25 cellular contexts compared by ENCODE assay signal in genomic region chr1:177964336-177964735, GRCh38. TPM values are rescaled to one million over a fixed set of nuclear protein-coding genes. Genes with fewer than 3 reads are reported as not detected.
DNase-seq lines count a peak whose midpoint lies in the region; ATAC-seq and TF ChIP-seq lines count a peak whose summit lies in the region.
"Had no signal": no experiment of that assay in that cellular context is flagged by ENCODE, and none has a peak within 500 bp of the region (broad histone marks: within the 10 kb centered on the region; RNA-seq: fewer than 3 reads in every experiment).

No MANE protein-coding gene starts in this region.

- no peaks in the 10 kb centered on the region for H3K79me2 ChIP-seq in mesendoderm (ENCODE audit: control insufficient read depth, insufficient read depth, low read length)

- H3K18ac ChIP-seq in mesendoderm (ENCODE audit: low read length): no peak overlapping the region

- H2BK15ac ChIP-seq in mesendoderm (replicated peaks; ENCODE audit: low read depth): no peak overlapping the region

- H3K79me1 ChIP-seq in mesendoderm (ENCODE audit: low read length): no peaks in the 10 kb centered on the region

- no peaks in the 10 kb centered on the region for H3K36me3 Mint-ChIP-seq in nephron progenitor cell (ENCODE audit: low read depth)
- H3K36me3 Mint-ChIP-seq: CD4-positive, alpha-beta memory T cell; CD4-positive, CD25-positive, alpha-beta regulatory T cell; CD8-positive, alpha-beta memory T cell had no signal

- no peak overlapping the region for H3K4me3 ChIP-seq in mesendoderm (ENCODE audit: low read length)
- H3K4me3 ChIP-seq in foreskin fibroblast (ENCODE audit: low read depth in 1 of 2, low read length in 2 of 2): no peak overlapping the region
- H3K4me3 ChIP-seq: A549, BLaER1, GM12878 had no signal

- no peaks in the 10 kb centered on the region for H3K36me3 ChIP-seq in mesendoderm (ENCODE audit: control insufficient read depth, insufficient read depth, low read length)
- H3K36me3 ChIP-seq: BE2C, BLaER1 had no signal

- no peak overlapping the region for H3K9ac ChIP-seq in mesendoderm (ENCODE audit: low read length)
- H3K9ac ChIP-seq: BLaER1 had no signal

- peaks cover 5% of the 10 kb centered on the region for H3K27me3 Mint-ChIP-seq in nephron progenitor cell (ENCODE audit: low read depth, poor library complexity)
- H3K27me3 Mint-ChIP-seq: CD4-positive, alpha-beta memory T cell; CD4-positive, CD25-positive, alpha-beta regulatory T cell had no signal

- no peaks in the 10 kb centered on the region for H3K9me3 Mint-ChIP-seq in nephron progenitor cell
- H3K9me3 Mint-ChIP-seq: CD14-positive monocyte had no signal

- no peak for TF ChIP-seq CTCF in nephron progenitor cell (IDR thresholded peaks at IDR 0.05)
- TF ChIP-seq CTCF in foreskin fibroblast (IDR thresholded peaks at IDR 0.05; ENCODE audit: low read depth, low read length): no peak

- H2BK120ac ChIP-seq in mesendoderm (ENCODE audit: low read depth, low read length): no peak overlapping the region

- WGBS in mesendoderm (ENCODE audit: extremely low coverage, insufficient coverage, low lambda C conversion rate): no CpG with 5 or more reads among the region's 5 CpGs

- H3K56ac ChIP-seq in mesendoderm (ENCODE audit: low read length): no peak overlapping the region

- H3K4me1 ChIP-seq in mesendoderm (ENCODE audit: control insufficient read depth, low read depth, low read length): peaks cover 2% of the 10 kb centered on the region
- H3K4me1 ChIP-seq: BE2C, BLaER1 had no signal

- no peak overlapping the region for H2AK5ac ChIP-seq in mesendoderm (ENCODE audit: low read length)

- H3K4me1 Mint-ChIP-seq in nephron progenitor cell: peaks cover 4% of the 10 kb centered on the region
- H3K4me1 Mint-ChIP-seq: CD14-positive monocyte; CD4-positive, alpha-beta memory T cell; CD4-positive, CD25-positive, alpha-beta regulatory T cell; CD8-positive, alpha-beta memory T cell had no signal

- H3K27ac ChIP-seq in mesendoderm (ENCODE audit: low read depth, low read length): no peak overlapping the region
- H3K27ac ChIP-seq: 22Rv1, A549, BLaER1 had no signal

- H4K8ac ChIP-seq in mesendoderm (ENCODE audit: low read depth, low read length): no peak overlapping the region

- H3K23ac ChIP-seq in mesendoderm (ENCODE audit: low read length): no peak overlapping the region

- no peak overlapping the region for H3K4me2 ChIP-seq in mesendoderm (ENCODE audit: low read length)
- H3K4me2 ChIP-seq: A549, BLaER1 had no signal

- no peak overlapping the region for H3K4me3 Mint-ChIP-seq in nephron progenitor cell
- H3K4me3 Mint-ChIP-seq: CD14-positive monocyte; CD4-positive, alpha-beta memory T cell; CD4-positive, CD25-positive, alpha-beta regulatory T cell; CD8-positive, alpha-beta memory T cell had no signal

- H2BK5ac ChIP-seq in mesendoderm (ENCODE audit: low read length): no peak overlapping the region

- DNase-seq in AG08396 (ENCODE audit: low spot score) (peak; percentile 26), ELF-1 (ENCODE audit: low read depth, low spot score) (peak; percentile 23), islet precursor cell (peak; percentile 67), mesendoderm (peak; percentile 21), nephron progenitor cell (no peak), foreskin fibroblast (no peak), T1000 (lab: John Stamatoyannopoulos, UW) (no peak)
- DNase-seq: BE2C; C1 segment of cervical spinal cord; CD4-positive, alpha-beta memory T cell; CD4-positive, CD25-positive, alpha-beta regulatory T cell; CD8-positive, alpha-beta memory T cell; COR-L47; DMS 273 treated with DMSO at 0.1 percent for 48 hours; DMS153; DMS53; DMS79; DND-41; GDM1 had no signal

- H3K4ac ChIP-seq in mesendoderm (ENCODE audit: low read depth, low read length): no peak overlapping the region

- no peak overlapping the region for H4K5ac ChIP-seq in mesendoderm (ENCODE audit: low read length)

- ATAC-seq in HG03378 (IDR thresholded peaks at IDR 0.05; ENCODE audit: unreplicated experiment): no peak
- ATAC-seq: A549 had no signal

- no peak overlapping the region for H3K27ac Mint-ChIP-seq in nephron progenitor cell
- H3K27ac Mint-ChIP-seq: CD4-positive, alpha-beta memory T cell; CD4-positive, CD25-positive, alpha-beta regulatory T cell; CD8-positive, alpha-beta memory T cell had no signal

- no peaks in the 10 kb centered on the region for H3K27me3 ChIP-seq in mesendoderm (ENCODE audit: insufficient read depth, low read length, poor library complexity)
- H3K27me3 ChIP-seq: BE2C, BLaER1 had no signal

RNA-seq across cellular contexts. Expression of gene SEC16B, which starts 5.5 kb away (rescaled TPM):
- 0.37 TPM for polyA plus RNA-seq in mesendoderm (2013, experiment 1 of 2)
- polyA plus RNA-seq in mesendoderm (2013, experiment 2 of 2): 0.28 TPM
- polyA plus RNA-seq: CD4-positive, alpha-beta memory T cell; CD4-positive, CD25-positive, alpha-beta regulatory T cell; CD8-positive, alpha-beta memory T cell had no signal

Comparison
In these comparisons a context has a peak if more than half of its experiments do, and no peak if none do; other contexts are left out.
1. DNase-seq: peak in AG08396 (single experiment), ELF-1 (single experiment), islet precursor cell (single experiment) and mesendoderm (single experiment); none in nephron progenitor cell (single experiment), foreskin fibroblast (0 of 2) and T1000 (single experiment).